In the genomic region with DNA sequence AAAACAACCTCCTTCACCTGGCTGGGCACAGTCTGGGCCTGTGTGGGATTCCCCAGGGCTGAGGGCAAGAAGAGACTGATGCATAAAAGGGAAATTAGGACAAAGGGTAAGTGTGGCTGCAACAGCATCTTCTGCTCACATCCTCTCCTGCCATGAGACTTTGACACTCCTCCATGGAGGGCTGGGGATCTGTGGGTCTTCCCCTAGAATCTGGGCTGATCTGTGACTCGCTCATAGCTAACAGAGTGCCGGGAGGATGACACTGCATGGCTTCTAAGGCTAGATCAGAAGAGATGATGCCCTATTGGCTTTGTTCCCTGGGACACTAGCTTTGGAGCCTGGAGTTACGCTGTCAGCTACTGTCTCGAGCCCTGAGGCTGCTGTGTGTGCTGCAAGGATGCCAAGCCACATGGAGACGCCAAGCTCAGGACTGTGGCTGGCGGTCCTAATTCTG, we compare ENCODE assay signal across 18 cellular contexts. TPM values are rescaled to one million over a fixed set of nuclear protein-coding genes. Genes with fewer than 3 reads are reported as not detected.
DNase-seq lines count a peak whose midpoint lies in the region; ATAC-seq, FAIRE-seq and TF ChIP-seq lines count a peak whose summit lies in the region.
"Had no signal": no experiment of that assay in that cellular context is flagged by ENCODE, and none has a peak within 500 bp of the region (broad histone marks: within the 10 kb centered on the region; RNA-seq: fewer than 3 reads in every experiment).

No MANE protein-coding gene starts in this region.

- TF ChIP-seq CTCF in foreskin keratinocyte (conservative IDR thresholded peaks at IDR 0.05): no peak
- TF ChIP-seq CTCF in dorsolateral prefrontal cortex (IDR thresholded peaks at IDR 0.05 in 54 of 56, conservative IDR thresholded peaks at IDR 0.05 in 2 of 56; ENCODE audit: low read depth in 1 of 56, partially characterized antibody in 56 of 56): no peak

- H3K4me3 ChIP-seq in dorsolateral prefrontal cortex: no peak overlapping the region
- H3K4me3 ChIP-seq: pancreas had no signal

- H3K27ac ChIP-seq in foreskin keratinocyte: peak overlapping the region; percentile 38
- no peak overlapping the region for H3K27ac ChIP-seq in dorsolateral prefrontal cortex
- H3K27ac ChIP-seq: brain microvascular endothelial cell, pancreas had no signal

- intact Hi-C loops in dorsolateral prefrontal cortex (cut with DNase I): no loop called here

- H3K4me1 ChIP-seq in foreskin keratinocyte: peaks cover 6% of the 10 kb centered on the region
- H3K4me1 ChIP-seq: pancreas had no signal

- DNase-seq in GM04504 (ENCODE audit: low read depth): peak; percentile 58
- peak; percentile 76 for DNase-seq in RCC 7860 (ENCODE audit: low spot score)
- DNase-seq in foreskin keratinocyte: peak; percentile 23 to 31
- DNase-seq in stromal cell of bone marrow (ENCODE audit: low read depth): peak; percentile 16
- DNase-seq in UCSD-AML1 (lab: John Stamatoyannopoulos, UW; ENCODE audit: unreplicated experiment): no peak
- DNase-seq in dorsolateral prefrontal cortex: no peak
- DNase-seq in CD1c-positive myeloid dendritic cell (ENCODE audit: extremely low spot score): no peak
- DNase-seq: activated CD4-positive, alpha-beta T cell treated with anti-CD3 and anti-CD28 coated beads, Interleukin-2, amount 10 ng/mL, durations not matched to agents 7 days and 5 days; activated naive CD4-positive, alpha-beta T cell treated with anti-CD3 and anti-CD28 coated beads, Interleukin-2, amount 50 U/mL, for 16 hours; activated T-cell treated with anti-CD3 and anti-CD28 coated beads for 4 hours; brain microvascular endothelial cell; C1 segment of cervical spinal cord; DMS53; NCI-H187 treated with DMSO at 0.1 percent for 48 hours; NCI-H510A; pancreas; stimulated activated CD4-positive, alpha-beta T cell treated with anti-CD3 and anti-CD28 coated beads, Interleukin-4, amount 100 ng/mL, for 4 hours; T-helper 9 cell had no signal

- FAIRE-seq in RCC 7860 (lab: Jason Lieb, UNC): no peak
- FAIRE-seq: pancreas had no signal

- H3K27me3 ChIP-seq in foreskin keratinocyte (no peaks in the 10 kb centered on the region), dorsolateral prefrontal cortex (no peaks in the 10 kb centered on the region)
- H3K27me3 ChIP-seq: brain microvascular endothelial cell, pancreas had no signal

- peak; percentile 83 for ATAC-seq in foreskin keratinocyte
- ATAC-seq: pancreas had no signal

RNA-seq across cellular contexts. Expression of gene MOCOS, which starts 24.3 kb away (rescaled TPM):
- total RNA-seq in foreskin keratinocyte: 1.6 and 5.0 TPM in 2 replicates
- polyA plus RNA-seq in foreskin keratinocyte: 1.4 and 4.3 TPM in 2 replicates
- total RNA-seq in dorsolateral prefrontal cortex: 1 to 10 TPM in 10 of 120 experiments, under 1 TPM in 109, not detected in 1; 0.13 to 2.5 (median 0.43) TPM

Comparison
In these comparisons a context has a peak if more than half of its experiments do, and no peak if none do; other contexts are left out.
1. DNase-seq: peak in GM04504 (single experiment), RCC 7860 (single experiment), foreskin keratinocyte (2 of 2) and stromal cell of bone marrow (single experiment); none in UCSD-AML1 (single experiment), dorsolateral prefrontal cortex (0 of 10) and CD1c-positive myeloid dendritic cell (single experiment).